In genomic region chr15:49923671-49924070, GRCh38 we compare ENCODE assay signal across 21 cellular contexts.
"Had no signal": no experiment of that assay in that cellular context is flagged by ENCODE, and none has a peak within 500 bp of the region (broad histone marks: within the 10 kb centered on the region; RNA-seq: fewer than 3 reads in every experiment).

No MANE protein-coding gene starts in this region.

- H3K36me3 ChIP-seq: MG63 had no signal

- H3K9me2 ChIP-seq: SK-N-SH had no signal

- H3K4me2 ChIP-seq: SK-N-SH had no signal

- H3K9me3 ChIP-seq: MG63, SK-N-SH had no signal

- H3K4me3 ChIP-seq: MG63 had no signal

- H3K27ac ChIP-seq: RWPE1 had no signal

- H3K9ac ChIP-seq: SK-N-SH had no signal

- ATAC-seq: HepG2, Panc1 had no signal

- H3K27me3 ChIP-seq: MG63 had no signal

- DNase-seq: IMR-90, Karpas-422, KG1, MG63, NCI-H1092, NCI-H1105 treated with DMSO at 0.1 percent for 48 hours, NCI-H1417 treated with DMSO at 0.1 percent for 48 hours, NCI-H146, NCI-H1694 treated with DMSO at 0.1 percent for 48 hours, NCI-H1930, NCI-H2081, NCI-H2107, NCI-H2227 treated with DMSO at 0.1 percent for 48 hours, NCI-H524, NCI-H69, NCI-H774, SHP77, SK-N-SH had no signal
